8 cellular contexts compared by ENCODE assay signal in the genomic region with DNA sequence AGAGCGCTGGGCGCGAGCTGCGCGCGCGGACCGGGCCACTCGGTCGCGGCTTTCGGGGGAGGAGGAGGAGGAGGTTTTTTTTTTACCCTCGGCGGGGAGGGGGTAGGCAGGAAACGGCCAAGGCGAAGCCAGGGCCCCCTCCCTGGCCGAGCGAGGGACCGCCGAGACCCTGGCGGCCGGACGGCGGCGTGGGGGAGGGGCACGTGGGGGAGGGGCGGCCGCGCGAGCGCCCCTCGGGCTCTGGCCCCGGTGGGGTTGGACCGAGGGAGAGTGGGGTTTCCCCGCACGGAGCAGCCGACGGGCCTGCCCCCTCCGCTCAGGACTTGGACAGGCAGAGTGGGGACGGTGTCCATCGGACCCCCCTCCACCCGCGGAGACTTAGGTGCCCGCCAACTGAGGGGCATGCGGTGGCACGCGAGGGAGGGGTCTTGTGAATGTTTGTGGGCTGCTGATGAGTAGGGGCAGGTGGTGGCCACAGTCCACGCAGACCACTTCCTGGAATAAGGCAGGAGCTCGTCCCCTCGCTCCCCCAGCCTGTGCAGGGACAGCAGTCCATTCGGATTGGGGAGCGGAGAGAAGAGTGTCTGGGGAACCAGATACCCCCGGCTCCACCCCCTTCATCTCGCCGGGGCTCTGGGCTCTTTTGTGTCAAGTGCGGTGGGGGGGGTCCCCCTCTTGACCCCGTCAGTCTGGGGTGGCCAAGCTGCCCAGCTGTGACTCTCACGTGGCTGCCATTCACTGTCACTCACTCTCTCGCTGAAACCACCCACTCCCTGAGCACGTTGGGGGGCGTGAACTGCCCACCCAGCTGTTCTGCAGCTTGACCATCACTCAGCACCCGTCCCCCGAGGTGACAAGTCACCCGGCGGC. TPM values are rescaled to one million over a fixed set of nuclear protein-coding genes. Genes with fewer than 3 reads are reported as not detected.
A peak's percentile ranks its signal among the peaks of the same experiment; 100 is the strongest.
DNase-seq lines count a peak whose midpoint lies in the region; ATAC-seq and TF ChIP-seq lines count a peak whose summit lies in the region.

No MANE protein-coding gene starts in this region.

- ATAC-seq in esophagus mucosa, result no peak

- H3K27ac ChIP-seq in AG04450 (ENCODE audit: low read depth, low read length), result peak overlapping the region; percentile 94
- peak overlapping the region; percentile 91 for H3K27ac ChIP-seq in suprapubic skin

- POLR2A ChIA-PET in AG04450 (lab: Yijun Ruan, JAX), result interaction anchor here (0.6 to 1.7 kb wide), 5 partner anchors 18 to 843 kb away, joined by 3 to 8 read pairs (median 3); a partner anchor contains a TSS
- POLR2A ChIA-PET in activated CD4-positive, alpha-beta memory T cell treated with anti-CD3 and anti-CD28 coated beads, Interleukin-2, amount 10 ng/mL, durations not matched to agents 7 days and 5 days (lab: Charles Lee), result interaction anchor here (0.6 to 1.9 kb wide), 13 partner anchors 8 to 362 kb away, joined by 3 to 12 read pairs (median 4); a partner anchor contains a TSS

- H3K4me1 Mint-ChIP-seq in activated CD4-positive, alpha-beta memory T cell treated with anti-CD3 and anti-CD28 coated beads, Interleukin-2, amount 10 ng/mL, durations not matched to agents 7 days and 5 days, result peaks cover 3% of the 10 kb centered on the region

- H3K9me3 ChIP-seq in AG04450 (ENCODE audit: control insufficient read depth, insufficient read depth, low read length), result no peaks in the 10 kb centered on the region; the same call in 1 of the 2 replicates
- no peaks in the 10 kb centered on the region for H3K9me3 ChIP-seq in mucosa of stomach (ENCODE audit: control insufficient read depth, low read length)
- H3K9me3 ChIP-seq in suprapubic skin, result no peaks in the 10 kb centered on the region

- peaks cover 45% of the 10 kb centered on the region for H3K4me1 ChIP-seq in mucosa of stomach (ENCODE audit: control insufficient read depth, insufficient read depth, low read length)
- H3K4me1 ChIP-seq in suprapubic skin, result peaks cover 72% of the 10 kb centered on the region

- H3K27me3 ChIP-seq in AG04450 (ENCODE audit: control insufficient read depth, insufficient read depth, low read length) (no peaks in the 10 kb centered on the region), mucosa of stomach (ENCODE audit: control insufficient read depth, insufficient read depth, low read length) (no peaks in the 10 kb centered on the region), suprapubic skin (no peaks in the 10 kb centered on the region)

- peaks cover 12% of the 10 kb centered on the region for H3K36me3 Mint-ChIP-seq in activated CD4-positive, alpha-beta memory T cell treated with anti-CD3 and anti-CD28 coated beads, Interleukin-2, amount 10 ng/mL, durations not matched to agents 7 days and 5 days (ENCODE audit: low read depth)

- H3K4me3 ChIP-seq in AG04450 (ENCODE audit: low read depth, low read length) (peak overlapping the region; percentile 79), epithelial cell of esophagus (ENCODE audit: low read length) (peak overlapping the region; percentile 82), mucosa of stomach (ENCODE audit: low read length) (peak overlapping the region; percentile 84), suprapubic skin (peak overlapping the region; percentile 92)

- peaks cover under 1% of the 10 kb centered on the region for H3K36me3 ChIP-seq in mucosa of stomach (ENCODE audit: control insufficient read depth, insufficient read depth, low read length)
- H3K36me3 ChIP-seq in suprapubic skin, result peaks cover 6% of the 10 kb centered on the region

- WGBS in suprapubic skin, result 0% methylated on average over 3 of the region's 65 CpGs

- DNase-seq in AG04450 (ENCODE audit: low read depth, low spot score), result no peak
- peak; percentile 52 for DNase-seq in NCI-H2171 treated with DMSO at 0.1 percent for 48 hours (lab: John Stamatoyannopoulos, UW)
- peak; percentile 53 for DNase-seq in activated CD4-positive, alpha-beta memory T cell treated with anti-CD3 and anti-CD28 coated beads, Interleukin-2, amount 10 ng/mL, durations not matched to agents 7 days and 5 days
- DNase-seq in epithelial cell of esophagus (ENCODE audit: low read depth), result no peak
- DNase-seq in suprapubic skin (ENCODE audit: low spot score in 2 of 2), result peak; percentile 79 to 81

- H3K27ac Mint-ChIP-seq in activated CD4-positive, alpha-beta memory T cell treated with anti-CD3 and anti-CD28 coated beads, Interleukin-2, amount 10 ng/mL, durations not matched to agents 7 days and 5 days, result peak overlapping the region; percentile 55

- peak; percentile 66 for TF ChIP-seq POLR2A in GM19193 (IDR thresholded peaks at IDR 0.05; ENCODE audit: extremely low read depth, insufficient read depth, insufficient read length)
- TF ChIP-seq POLR2A in suprapubic skin (IDR thresholded peaks at IDR 0.05), result peak in 1 of 2 donors; percentile 15

- CTCF ChIA-PET in AG04450 (lab: Charles Lee), result no interaction called here
- CTCF ChIA-PET in activated CD4-positive, alpha-beta memory T cell treated with anti-CD3 and anti-CD28 coated beads, Interleukin-2, amount 10 ng/mL, durations not matched to agents 7 days and 5 days (lab: Charles Lee), result interaction anchor here (1.5 kb wide), 1 partner anchor 28 kb away, joined by 8 read pairs; a partner anchor contains a TSS

- H3K4me3 Mint-ChIP-seq in activated CD4-positive, alpha-beta memory T cell treated with anti-CD3 and anti-CD28 coated beads, Interleukin-2, amount 10 ng/mL, durations not matched to agents 7 days and 5 days, result no peak overlapping the region

- TF ChIP-seq EP300 in suprapubic skin (IDR thresholded peaks at IDR 0.05), result no peak

- TF ChIP-seq CTCF in AG04450 (IDR thresholded peaks at IDR 0.05; ENCODE audit: low read depth, low read length) (no peak), epithelial cell of esophagus (IDR thresholded peaks at IDR 0.05; ENCODE audit: insufficient read depth, low read depth, low read length, missing control alignments) (no peak), suprapubic skin (IDR thresholded peaks at IDR 0.05) (no peak)

- H3K9me3 Mint-ChIP-seq in activated CD4-positive, alpha-beta memory T cell treated with anti-CD3 and anti-CD28 coated beads, Interleukin-2, amount 10 ng/mL, durations not matched to agents 7 days and 5 days, result no peaks in the 10 kb centered on the region

- H3K27me3 Mint-ChIP-seq in activated CD4-positive, alpha-beta memory T cell treated with anti-CD3 and anti-CD28 coated beads, Interleukin-2, amount 10 ng/mL, durations not matched to agents 7 days and 5 days, result no peaks in the 10 kb centered on the region

- peak overlapping the region; percentile 79 for H3K9ac ChIP-seq in mucosa of stomach (ENCODE audit: low read length)

RNA-seq across cellular contexts. Expression of a gene that starts 3.0 kb away (rescaled TPM):
- 50.0 and 68.6 TPM in 2 replicates for polyA plus RNA-seq in AG04450 (2011; rRNA removed)
- polyA minus RNA-seq in AG04450 (2011; rRNA and poly(A)+ RNA removed), result 155 and 187 TPM in 2 replicates
- 100 to 1,000 TPM; 127 to 131 TPM for total RNA-seq in activated CD4-positive, alpha-beta memory T cell treated with anti-CD3 and anti-CD28 coated beads, Interleukin-2, amount 10 ng/mL, durations not matched to agents 7 days and 5 days
- total RNA-seq in suprapubic skin (10 to 100 TPM; 42.1 to 76.0 (median 67.7) TPM), esophagus mucosa (50.7 TPM)

RNA-seq across cellular contexts. Expression of a gene that starts 27.8 kb away (rescaled TPM):
- polyA plus RNA-seq in AG04450 (2011; rRNA removed), result 6.9 and 8.1 TPM in 2 replicates
- polyA minus RNA-seq in AG04450 (2011; rRNA and poly(A)+ RNA removed), result 5.3 and 8.7 TPM in 2 replicates
- total RNA-seq in activated CD4-positive, alpha-beta memory T cell treated with anti-CD3 and anti-CD28 coated beads, Interleukin-2, amount 10 ng/mL, durations not matched to agents 7 days and 5 days, result 1 to 10 TPM; 5.3 to 7.5 TPM
- total RNA-seq in suprapubic skin, result 10 to 100 TPM in 1 of 4 donors, 1 to 10 TPM in 3; 7.1 to 10.8 (median 9.8) TPM
- 7.6 TPM for total RNA-seq in esophagus mucosa

RNA-seq across cellular contexts. Expression of a gene that starts 28.2 kb away (rescaled TPM):
- 49.3 and 59.0 TPM in 2 replicates for polyA plus RNA-seq in AG04450 (2011; rRNA removed)
- 10.9 and 15.8 TPM in 2 replicates for polyA minus RNA-seq in AG04450 (2011; rRNA and poly(A)+ RNA removed)
- total RNA-seq in activated CD4-positive, alpha-beta memory T cell treated with anti-CD3 and anti-CD28 coated beads, Interleukin-2, amount 10 ng/mL, durations not matched to agents 7 days and 5 days, result 10 to 100 TPM; 69.8 to 76.9 TPM
- total RNA-seq in suprapubic skin (10 to 100 TPM; 46.2 to 90.6 (median 47.6) TPM), esophagus mucosa (93.3 TPM)

RNA-seq across cellular contexts. Expression of a gene that starts 30.5 kb away (rescaled TPM):
- 1.3 and 1.4 TPM in 2 replicates for polyA plus RNA-seq in AG04450 (2011; rRNA removed)
- 0.56 and 0.60 TPM in 2 replicates for polyA minus RNA-seq in AG04450 (2011; rRNA and poly(A)+ RNA removed)
- 1 to 10 TPM; 3.6 to 3.7 TPM for total RNA-seq in activated CD4-positive, alpha-beta memory T cell treated with anti-CD3 and anti-CD28 coated beads, Interleukin-2, amount 10 ng/mL, durations not matched to agents 7 days and 5 days
- total RNA-seq in suprapubic skin, result 10 to 100 TPM; 51.1 to 66.3 (median 57.3) TPM
- 2.4 TPM for total RNA-seq in esophagus mucosa

RNA-seq across cellular contexts. Expression of a gene that starts 30.7 kb away (rescaled TPM):
- 0.29 and 0.45 TPM in 2 replicates for polyA plus RNA-seq in AG04450 (2011; rRNA removed)
- 0.78 TPM in 1 of 2 replicates, not detected in the other for polyA minus RNA-seq in AG04450 (2011; rRNA and poly(A)+ RNA removed)
- total RNA-seq in activated CD4-positive, alpha-beta memory T cell treated with anti-CD3 and anti-CD28 coated beads, Interleukin-2, amount 10 ng/mL, durations not matched to agents 7 days and 5 days, result 1 to 10 TPM in 1 of 2 experiments, under 1 TPM in 1; 0.78 to 1.5 TPM
- 1 to 10 TPM; 4.2 to 7.6 (median 5.1) TPM for total RNA-seq in suprapubic skin
- 1.7 TPM for total RNA-seq in esophagus mucosa

Comparison
In these comparisons a context has a peak if more than half of its experiments do, and no peak if none do; other contexts are left out.
1. DNase-seq: peak in NCI-H2171 treated with DMSO at 0.1 percent for 48 hours (single experiment), activated CD4-positive, alpha-beta memory T cell treated with anti-CD3 and anti-CD28 coated beads, Interleukin-2, amount 10 ng/mL, durations not matched to agents 7 days and 5 days (single experiment) and suprapubic skin (2 of 2); none in AG04450 (single experiment) and epithelial cell of esophagus (single experiment).
2. Peak in every context shown above with its lines, with median percentiles within 50 percentile points of each other: H3K4me3 ChIP-seq.